ENCODE assay signal across 8 cellular contexts in the genomic region with DNA sequence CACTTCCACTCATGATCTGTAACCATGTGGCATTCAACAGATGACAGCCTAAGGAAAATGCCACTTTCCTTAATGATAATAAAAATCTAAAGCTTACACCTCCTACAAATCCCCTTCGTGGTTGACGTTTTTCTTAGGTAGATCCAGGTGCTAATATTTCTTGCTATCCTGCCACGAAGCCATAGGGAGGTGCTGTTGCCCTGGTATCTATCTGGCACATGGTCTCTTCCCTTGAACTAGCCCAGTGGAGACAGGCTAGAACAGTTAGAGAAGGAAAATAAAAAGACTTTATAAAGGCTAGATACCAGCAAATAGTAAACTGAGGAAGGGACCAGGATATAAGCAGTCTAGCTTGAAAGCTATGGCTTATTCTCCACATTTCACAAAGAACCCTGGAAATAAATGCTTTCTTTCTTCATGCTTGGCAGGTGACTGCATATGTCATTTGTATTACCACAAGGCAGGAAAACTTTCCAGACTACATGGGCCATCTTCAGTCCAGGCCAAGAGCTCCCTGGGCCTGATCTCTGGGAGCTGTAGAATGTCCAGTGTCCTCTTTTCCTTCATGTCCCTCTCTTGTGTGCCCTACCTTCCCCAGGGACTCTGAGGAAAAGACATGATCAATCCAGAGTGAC. TPM values are rescaled to one million over a fixed set of nuclear protein-coding genes. Genes with fewer than 3 reads are reported as not detected.
DNase-seq lines count a peak whose midpoint lies in the region; ATAC-seq and TF ChIP-seq lines count a peak whose summit lies in the region.

No MANE protein-coding gene starts in this region.

- no peaks in the 10 kb centered on the region for H3K9me3 Mint-ChIP-seq in GM23338
- no peaks in the 10 kb centered on the region for H3K9me3 Mint-ChIP-seq in dendritic cell treated with granulocyte-macrophage colony-stimulating factor and Interleukin-4, amounts not matched to agents 40 ng/mL and 50 ng/mL, for 4 days
- H3K9me3 Mint-ChIP-seq in osteocyte (ENCODE audit: unreplicated experiment) = no peaks in the 10 kb centered on the region

- H3K27ac Mint-ChIP-seq in GM23338 (no peak overlapping the region), osteocyte (ENCODE audit: unreplicated experiment) (no peak overlapping the region)
- H3K27ac Mint-ChIP-seq in dendritic cell treated with granulocyte-macrophage colony-stimulating factor and Interleukin-4, amounts not matched to agents 40 ng/mL and 50 ng/mL, for 4 days = peak overlapping the region; percentile 12

- no peaks in the 10 kb centered on the region for H3K27me3 ChIP-seq in GM23338 (ENCODE audit: insufficient read depth)

- DNase-seq in Caki2 (ENCODE audit: low read depth) (peak; percentile 0), GM23338 (ENCODE audit: low spot score) (peak; percentile 78), NCI-H226 (peak; percentile 20), osteocyte (ENCODE audit: extremely low spot score, unreplicated experiment) (no peak), inferior parietal cortex (ENCODE audit: extremely low spot score) (no peak), 8988T (no peak)

- H3K4me1 Mint-ChIP-seq in GM23338 (no peaks in the 10 kb centered on the region), osteocyte (ENCODE audit: unreplicated experiment) (no peaks in the 10 kb centered on the region)
- peaks cover 19% of the 10 kb centered on the region for H3K4me1 Mint-ChIP-seq in dendritic cell treated with granulocyte-macrophage colony-stimulating factor and Interleukin-4, amounts not matched to agents 40 ng/mL and 50 ng/mL, for 4 days (ENCODE audit: low read depth)

- peak; percentile 87 to 90 for TF ChIP-seq CTCF in GM23338 (conservative IDR thresholded peaks at IDR 0.05; ENCODE audit: low read depth in 2 of 2)
- TF ChIP-seq CTCF in osteocyte (IDR thresholded peaks at IDR 0.05) = peak; percentile 6

- H3K36me3 ChIP-seq in GM23338 (ENCODE audit: insufficient read depth) = no peaks in the 10 kb centered on the region

- no peak overlapping the region for H3K4me2 ChIP-seq in GM23338

- H3K4me3 ChIP-seq in GM23338 = no peak overlapping the region

- H3F3A ChIP-seq in GM23338 (replicated peaks; ENCODE audit: low read depth) = no peaks in the 10 kb centered on the region

- no peaks in the 10 kb centered on the region for H3K9me2 ChIP-seq in GM23338 (ENCODE audit: insufficient read depth)

- in situ Hi-C loops in Caki2 (cut with HindIII; ENCODE audit: low pct_unique_long_range_greater_than_20kb, low sequenced_read_pairs) = no loop called here

- no peaks in the 10 kb centered on the region for H3K36me3 Mint-ChIP-seq in GM23338 (ENCODE audit: low read depth)
- H3K36me3 Mint-ChIP-seq in dendritic cell treated with granulocyte-macrophage colony-stimulating factor and Interleukin-4, amounts not matched to agents 40 ng/mL and 50 ng/mL, for 4 days (ENCODE audit: low read depth) = no peaks in the 10 kb centered on the region
- no peaks in the 10 kb centered on the region for H3K36me3 Mint-ChIP-seq in osteocyte (ENCODE audit: unreplicated experiment)

- H4K20me1 ChIP-seq in GM23338 (replicated peaks; ENCODE audit: insufficient read depth) = no peaks in the 10 kb centered on the region

- H3K4me3 Mint-ChIP-seq in GM23338 = no peak overlapping the region
- H3K4me3 Mint-ChIP-seq in dendritic cell treated with granulocyte-macrophage colony-stimulating factor and Interleukin-4, amounts not matched to agents 40 ng/mL and 50 ng/mL, for 4 days = no peak overlapping the region
- H3K4me3 Mint-ChIP-seq in osteocyte (ENCODE audit: unreplicated experiment) = no peak overlapping the region

- intact Hi-C loops in dendritic cell treated with granulocyte-macrophage colony-stimulating factor and Interleukin-4, amounts not matched to agents 40 ng/mL and 50 ng/mL, for 4 days (cut with micrococcal nuclease) = no loop called here

- H3K79me2 ChIP-seq in GM23338 (replicated peaks; ENCODE audit: insufficient read depth) = no peaks in the 10 kb centered on the region

- H3K4me1 ChIP-seq in GM23338 (ENCODE audit: insufficient read depth) = no peaks in the 10 kb centered on the region

- no peaks in the 10 kb centered on the region for H3K27me3 Mint-ChIP-seq in GM23338 (ENCODE audit: insufficient read depth, low read depth, poor library complexity)
- peaks cover 2% of the 10 kb centered on the region for H3K27me3 Mint-ChIP-seq in dendritic cell treated with granulocyte-macrophage colony-stimulating factor and Interleukin-4, amounts not matched to agents 40 ng/mL and 50 ng/mL, for 4 days
- H3K27me3 Mint-ChIP-seq in osteocyte (ENCODE audit: unreplicated experiment) = no peaks in the 10 kb centered on the region

- no peak overlapping the region for H3K27ac ChIP-seq in GM23338 (ENCODE audit: low read depth)

- peak; percentile 95 for ATAC-seq in GM23338
- ATAC-seq in HG02938 (IDR thresholded peaks at IDR 0.05; ENCODE audit: unreplicated experiment) = no peak

- no peak overlapping the region for H2AFZ ChIP-seq in GM23338

TF ChIP-seq in GM23338, 12 proteins besides CTCF, POLR2A, EP300 and RAD21 (continues in another document):
- TF ChIP-seq, protein P1, sequence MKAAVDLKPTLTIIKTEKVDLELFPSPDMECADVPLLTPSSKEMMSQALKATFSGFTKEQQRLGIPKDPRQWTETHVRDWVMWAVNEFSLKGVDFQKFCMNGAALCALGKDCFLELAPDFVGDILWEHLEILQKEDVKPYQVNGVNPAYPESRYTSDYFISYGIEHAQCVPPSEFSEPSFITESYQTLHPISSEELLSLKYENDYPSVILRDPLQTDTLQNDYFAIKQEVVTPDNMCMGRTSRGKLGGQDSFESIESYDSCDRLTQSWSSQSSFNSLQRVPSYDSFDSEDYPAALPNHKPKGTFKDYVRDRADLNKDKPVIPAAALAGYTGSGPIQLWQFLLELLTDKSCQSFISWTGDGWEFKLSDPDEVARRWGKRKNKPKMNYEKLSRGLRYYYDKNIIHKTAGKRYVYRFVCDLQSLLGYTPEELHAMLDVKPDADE (IDR thresholded peaks at IDR 0.05) = no peak
- TF ChIP-seq CREB1 (CRISPR knock-in tag; IDR thresholded peaks at IDR 0.05; ENCODE audit: low read depth) (no peak), EZH2 (IDR thresholded peaks at IDR 0.05; ENCODE audit: low read depth, unreplicated experiment) (no peak), STAT1 (IDR thresholded peaks at IDR 0.05; ENCODE audit: unreplicated experiment) (no peak)
- TF ChIP-seq, protein P2, sequence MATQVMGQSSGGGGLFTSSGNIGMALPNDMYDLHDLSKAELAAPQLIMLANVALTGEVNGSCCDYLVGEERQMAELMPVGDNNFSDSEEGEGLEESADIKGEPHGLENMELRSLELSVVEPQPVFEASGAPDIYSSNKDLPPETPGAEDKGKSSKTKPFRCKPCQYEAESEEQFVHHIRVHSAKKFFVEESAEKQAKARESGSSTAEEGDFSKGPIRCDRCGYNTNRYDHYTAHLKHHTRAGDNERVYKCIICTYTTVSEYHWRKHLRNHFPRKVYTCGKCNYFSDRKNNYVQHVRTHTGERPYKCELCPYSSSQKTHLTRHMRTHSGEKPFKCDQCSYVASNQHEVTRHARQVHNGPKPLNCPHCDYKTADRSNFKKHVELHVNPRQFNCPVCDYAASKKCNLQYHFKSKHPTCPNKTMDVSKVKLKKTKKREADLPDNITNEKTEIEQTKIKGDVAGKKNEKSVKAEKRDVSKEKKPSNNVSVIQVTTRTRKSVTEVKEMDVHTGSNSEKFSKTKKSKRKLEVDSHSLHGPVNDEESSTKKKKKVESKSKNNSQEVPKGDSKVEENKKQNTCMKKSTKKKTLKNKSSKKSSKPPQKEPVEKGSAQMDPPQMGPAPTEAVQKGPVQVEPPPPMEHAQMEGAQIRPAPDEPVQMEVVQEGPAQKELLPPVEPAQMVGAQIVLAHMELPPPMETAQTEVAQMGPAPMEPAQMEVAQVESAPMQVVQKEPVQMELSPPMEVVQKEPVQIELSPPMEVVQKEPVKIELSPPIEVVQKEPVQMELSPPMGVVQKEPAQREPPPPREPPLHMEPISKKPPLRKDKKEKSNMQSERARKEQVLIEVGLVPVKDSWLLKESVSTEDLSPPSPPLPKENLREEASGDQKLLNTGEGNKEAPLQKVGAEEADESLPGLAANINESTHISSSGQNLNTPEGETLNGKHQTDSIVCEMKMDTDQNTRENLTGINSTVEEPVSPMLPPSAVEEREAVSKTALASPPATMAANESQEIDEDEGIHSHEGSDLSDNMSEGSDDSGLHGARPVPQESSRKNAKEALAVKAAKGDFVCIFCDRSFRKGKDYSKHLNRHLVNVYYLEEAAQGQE (IDR thresholded peaks at IDR 0.05; ENCODE audit: unreplicated experiment) = no peak

RNA-seq across cellular contexts. Expression of a gene that starts 15.3 kb away (rescaled TPM):
- total RNA-seq in Caki2 (2014; rRNA removed; shearing (Covaris generic); ENCODE audit: low replicate concordance) = not detected in 2 replicates
- not detected in 2 replicates for total RNA-seq in GM23338 (2014; rRNA removed; shearing (Covaris generic))
- not detected in 2 replicates for polyA plus RNA-seq in GM23338 (2016; fragmentation: Nextera tagmentation; extraction: Ambion mirVana)
- total RNA-seq in osteocyte = not detected in 2 replicates

Comparison
In these comparisons a context has a peak if more than half of its experiments do, and no peak if none do; other contexts are left out.
1. DNase-seq: peak in Caki2 (single experiment), GM23338 (single experiment) and NCI-H226 (single experiment); none in osteocyte (single experiment), inferior parietal cortex (single experiment) and 8988T (single experiment).